9 cellular contexts compared by ENCODE assay signal in genomic region chr20:62301111-62301668, GRCh38. TPM values are rescaled to one million over a fixed set of nuclear protein-coding genes. Genes with fewer than 3 reads are reported as not detected.
DNase-seq lines count a peak whose midpoint lies in the region; ATAC-seq, FAIRE-seq and TF ChIP-seq lines count a peak whose summit lies in the region.
"Had no signal": no experiment of that assay in that cellular context is flagged by ENCODE, and none has a peak within 500 bp of the region (broad histone marks: within the 10 kb centered on the region; RNA-seq: fewer than 3 reads in every experiment).

No MANE protein-coding gene starts in this region.

- H3K9me3 Mint-ChIP-seq in activated T-cell treated with anti-CD3 and anti-CD28 coated beads, Interleukin-2, amount 50 U/mL, for 72 hours, result no peaks in the 10 kb centered on the region
- H3K9me3 Mint-ChIP-seq in WTC11, result no peaks in the 10 kb centered on the region

- no peak for FAIRE-seq in kidney (lab: Jason Lieb, UNC)

- H3K4me3 ChIP-seq in kidney (ENCODE audit: low read length in 2 of 2), result no peak overlapping the region

- peaks cover 21 to 26% of the 10 kb centered on the region in 2 donors for H3K4me1 ChIP-seq in kidney (ENCODE audit: control insufficient read depth in 1 of 2, insufficient read depth in 1 of 2, low read depth in 1 of 2, low read length in 2 of 2)

- no peak overlapping the region for H3K9ac ChIP-seq in kidney (ENCODE audit: low read length in 2 of 2)

- TF ChIP-seq CTCF in WTC11 (IDR thresholded peaks at IDR 0.05) (no peak), kidney (IDR thresholded peaks at IDR 0.05; ENCODE audit: borderline replicate concordance, extremely low read depth, insufficient read depth) (no peak)

- H3K4me3 Mint-ChIP-seq in activated T-cell treated with anti-CD3 and anti-CD28 coated beads, Interleukin-2, amount 50 U/mL, for 72 hours, result peak overlapping the region; percentile 36 to 44
- peak overlapping the region; percentile 77 for H3K4me3 Mint-ChIP-seq in WTC11

- CTCF ChIA-PET in WTC11 (lab: Charles Lee), result interaction anchor here (0.6 to 1.7 kb wide), 9 partner anchors 40 to 1329 kb away, joined by 3 to 6 read pairs (median 3); no protein-coding TSS in a partner anchor

- no peaks in the 10 kb centered on the region for H3K27me3 Mint-ChIP-seq in activated T-cell treated with anti-CD3 and anti-CD28 coated beads, Interleukin-2, amount 50 U/mL, for 72 hours (ENCODE audit: low read depth)
- H3K27me3 Mint-ChIP-seq in WTC11 (ENCODE audit: low read depth), result no peaks in the 10 kb centered on the region

- POLR2A ChIA-PET in WTC11 (lab: Charles Lee), result no interaction called here

- H3K9me3 ChIP-seq in kidney (ENCODE audit: control insufficient read depth in 1 of 2, low read length in 2 of 2), result no peaks in the 10 kb centered on the region
- H3K9me3 ChIP-seq: SJSA1 had no signal

- peaks cover 0 to 10% of the 10 kb centered on the region in 2 donors for H3K36me3 ChIP-seq in kidney (ENCODE audit: control insufficient read depth in 1 of 2, insufficient read depth in 2 of 2, low read length in 2 of 2)

- H3K27ac Mint-ChIP-seq in activated T-cell treated with anti-CD3 and anti-CD28 coated beads, Interleukin-2, amount 50 U/mL, for 72 hours, result no peak overlapping the region
- peak overlapping the region; percentile 96 for H3K27ac Mint-ChIP-seq in WTC11

- no peak for ATAC-seq in activated T-cell treated with anti-CD3 and anti-CD28 coated beads, Interleukin-2, amount 50 U/mL, for 72 hours (replicated peaks in 1 of 2)
- no peak for ATAC-seq in WTC11

- intact Hi-C loops in kidney (cut with DNase I), result loop anchor here (5.0 kb wide), 1 partner anchor 76 kb away; no protein-coding TSS in a partner anchor

- H3K36me3 Mint-ChIP-seq in activated T-cell treated with anti-CD3 and anti-CD28 coated beads, Interleukin-2, amount 50 U/mL, for 72 hours (ENCODE audit: insufficient read depth in 2 of 2), result peaks cover 2 to 9% of the 10 kb centered on the region in 2 donors
- H3K36me3 Mint-ChIP-seq in WTC11, result peaks cover 21% of the 10 kb centered on the region

- in situ Hi-C loops in ACHN (cut with HindIII; ENCODE audit: low pct_ligation_motif_present, low pct_unique_long_range_greater_than_20kb, low sequenced_read_pairs), result no loop called here

- peaks cover 28% of the 10 kb centered on the region for H3K4me1 Mint-ChIP-seq in activated T-cell treated with anti-CD3 and anti-CD28 coated beads, Interleukin-2, amount 50 U/mL, for 72 hours (ENCODE audit: low read depth)
- H3K4me1 Mint-ChIP-seq in WTC11, result peaks cover 18% of the 10 kb centered on the region

- H3K27ac ChIP-seq in kidney (ENCODE audit: low read depth in 2 of 2, low read length in 2 of 2) (no peak overlapping the region), temporal lobe (ENCODE audit: low read depth, low read length) (peak overlapping the region; percentile 54)

- no peak for DNase-seq in activated T-cell treated with anti-CD3 and anti-CD28 coated beads, Interleukin-2, amount 50 U/mL, for 72 hours
- DNase-seq in activated T-cell treated with anti-CD3 and anti-CD28 coated beads for 4 hours (no peak), WTC11 (ENCODE audit: low spot score) (no peak), kidney (peak; percentile 73), ACHN (no peak), C1 segment of cervical spinal cord (lab: John Stamatoyannopoulos, UW) (no peak)
- DNase-seq in effector CD8-positive, alpha-beta T cell (lab: John Stamatoyannopoulos, UW), result no peak

TF ChIP-seq in WTC11, 78 proteins besides CTCF, POLR2A, EP300 and RAD21:
- TF ChIP-seq OVOL2 (CRISPR knock-in tag; IDR thresholded peaks at IDR 0.05; ENCODE audit: borderline replicate concordance) (no peak), USF2 (CRISPR knock-in tag; IDR thresholded peaks at IDR 0.05) (no peak), ATF1 (CRISPR knock-in tag; IDR thresholded peaks at IDR 0.05) (no peak), ESRRA (CRISPR knock-in tag; IDR thresholded peaks at IDR 0.05; ENCODE audit: borderline replicate concordance) (no peak), E2F1 (CRISPR knock-in tag; IDR thresholded peaks at IDR 0.05) (no peak), CBFB (CRISPR knock-in tag; IDR thresholded peaks at IDR 0.05; ENCODE audit: low read depth) (no peak)

RNA-seq across cellular contexts. Expression of gene ADRM1, which starts 1.6 kb away (rescaled TPM):
- total RNA-seq in activated T-cell treated with anti-CD3 and anti-CD28 coated beads, Interleukin-2, amount 50 U/mL, for 72 hours, result 100 to 1,000 TPM in 1 of 2 donors, 10 to 100 TPM in 1; 95.4 to 114 TPM
- total RNA-seq in WTC11 (2021), result 146 to 160 TPM (median 147 TPM) in 3 replicates
- 64.4 TPM for total RNA-seq in kidney
- 79.4 TPM for polyA plus RNA-seq in kidney (ENCODE audit: insufficient read depth, low read depth, low replicate concordance)
- 31.2 TPM for total RNA-seq in temporal lobe
